Comparison of ENCODE assay signal across 11 cellular contexts in the genomic region with DNA sequence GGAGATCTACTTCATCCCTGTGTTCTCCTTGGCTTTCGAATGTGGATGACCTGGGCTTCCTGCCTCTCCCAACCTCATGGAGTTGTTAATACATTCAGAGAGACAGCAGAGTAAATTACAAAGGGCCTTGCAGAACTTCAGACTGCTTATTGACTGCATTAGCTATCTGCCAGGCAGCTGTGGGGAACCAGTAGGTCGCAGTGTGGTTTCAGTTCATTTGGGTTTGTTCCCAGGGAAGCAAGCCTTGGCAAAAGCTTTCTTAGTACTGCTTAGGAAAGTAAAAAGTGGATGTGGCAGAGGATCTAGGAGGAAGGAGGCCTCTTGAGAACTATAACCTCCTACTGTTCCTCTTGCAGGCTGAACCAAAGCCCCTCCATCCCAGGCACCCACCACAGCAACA. TPM values are rescaled to one million over a fixed set of nuclear protein-coding genes. Genes with fewer than 3 reads are reported as not detected.
A peak's percentile ranks its signal among the peaks of the same experiment; 100 is the strongest.
DNase-seq lines count a peak whose midpoint lies in the region; ATAC-seq and TF ChIP-seq lines count a peak whose summit lies in the region.
"Had no signal": no experiment of that assay in that cellular context is flagged by ENCODE, and none has a peak within 500 bp of the region (broad histone marks: within the 10 kb centered on the region; RNA-seq: fewer than 3 reads in every experiment).

No MANE protein-coding gene starts in this region.

- no peak for TF ChIP-seq CTCF in progenitor cell of endocrine pancreas (IDR thresholded peaks at IDR 0.05; ENCODE audit: unreplicated experiment)

- H3K27me3 Mint-ChIP-seq in progenitor cell of endocrine pancreas, result peaks cover under 1% of the 10 kb centered on the region

- no peaks in the 10 kb centered on the region for H3K36me3 Mint-ChIP-seq in progenitor cell of endocrine pancreas (ENCODE audit: insufficient read depth)

- no peak overlapping the region for H3K4me3 Mint-ChIP-seq in progenitor cell of endocrine pancreas (ENCODE audit: low read depth)

- no peak overlapping the region for H3K27ac Mint-ChIP-seq in progenitor cell of endocrine pancreas

- DNase-seq in AG08396 (ENCODE audit: low spot score) (peak; percentile 65), MV-4-11 (lab: John Stamatoyannopoulos, UW) (peak; percentile 82), fibroblast of gingiva (ENCODE audit: low read depth) (peak; percentile 88), middle frontal gyrus (ENCODE audit: extremely low spot score, low spot score) (peak; percentile 37), NCI-H146 treated with DMSO at 0.1 percent for 48 hours (lab: John Stamatoyannopoulos, UW; ENCODE audit: unreplicated experiment) (no peak), progenitor cell of endocrine pancreas (ENCODE audit: low spot score, unreplicated experiment) (no peak)
- DNase-seq: activated CD4-positive, alpha-beta T cell treated with anti-CD3 and anti-CD28 coated beads for 1 hour; SK-N-SH; stimulated activated naive CD8-positive, alpha-beta T cell treated with anti-CD3 and anti-CD28 coated beads, Interleukin-15, Interleukin-2, amounts not matched to agents 100 U/mL and 50 U/mL, for 24 hours had no signal

- H3K4me1 Mint-ChIP-seq in progenitor cell of endocrine pancreas (ENCODE audit: low read depth), result no peaks in the 10 kb centered on the region

- ATAC-seq in GM18907 (IDR thresholded peaks at IDR 0.05; ENCODE audit: unreplicated experiment) (no peak), GM21390 (IDR thresholded peaks at IDR 0.05; ENCODE audit: unreplicated experiment) (no peak)
- ATAC-seq: stimulated activated naive CD8-positive, alpha-beta T cell treated with anti-CD3 and anti-CD28 coated beads, Interleukin-15, Interleukin-2, amounts not matched to agents 100 U/mL and 50 U/mL, for 24 hours had no signal

- H3K9me3 Mint-ChIP-seq in progenitor cell of endocrine pancreas (ENCODE audit: low read depth), result no peaks in the 10 kb centered on the region

RNA-seq across cellular contexts. Expression of gene NPFFR1, which starts 9.2 kb away (rescaled TPM):
- not detected in 2 replicates for total RNA-seq in progenitor cell of endocrine pancreas

RNA-seq across cellular contexts. Expression of gene PPA1, which starts 41.4 kb away (rescaled TPM):
- 119 and 128 TPM in 2 replicates for total RNA-seq in progenitor cell of endocrine pancreas

Comparison
In these comparisons a context has a peak if more than half of its experiments do, and no peak if none do; other contexts are left out.
1. DNase-seq: peak in AG08396 (single experiment), MV-4-11 (single experiment), fibroblast of gingiva (single experiment) and middle frontal gyrus (single experiment); none in NCI-H146 treated with DMSO at 0.1 percent for 48 hours (single experiment) and progenitor cell of endocrine pancreas (single experiment).